In genomic region chr2:113072584-113072983, GRCh38 we compare ENCODE assay signal across 20 cellular contexts. TPM values are rescaled to one million over a fixed set of nuclear protein-coding genes. Genes with fewer than 3 reads are reported as not detected.
"Had no signal": no experiment of that assay in that cellular context is flagged by ENCODE, and none has a peak within 500 bp of the region (broad histone marks: within the 10 kb centered on the region; RNA-seq: fewer than 3 reads in every experiment).

No MANE protein-coding gene starts in this region.

- ATAC-seq: activated CD8-positive, alpha-beta T cell treated with anti-CD3 and anti-CD28 coated beads, Interleukin-2, amount 10 ng/mL, durations not matched to agents 7 days and 5 days; left ventricle myocardium superior; natural killer cell treated with Interleukin-12 subunit alpha and Interleukin-12 subunit beta and Interleukin-15 and Interleukin-18, amount 100 ng/mL, for 72 hours; stimulated activated naive B cell treated with anti-CD40 and anti-IgM and Interleukin-4, amounts not matched to agents 10 μg/mL and 1 μg/mL and 100 μg/mL, for 72 hours; T-cell had no signal

- FAIRE-seq: TTC549 had no signal

- H3K4me3 ChIP-seq: heart right ventricle, thoracic aorta had no signal

- H3K27ac ChIP-seq: heart right ventricle, thoracic aorta had no signal

- H3K9me3 ChIP-seq: heart right ventricle, thoracic aorta had no signal

- DNase-seq: activated CD4-positive, alpha-beta T cell treated with anti-CD3 and anti-CD28 coated beads for 1 hour; activated CD4-positive, alpha-beta T cell treated with anti-CD3 and anti-CD28 coated beads, Interleukin-2, amount 50 U/mL, for 1 hour; activated CD8-positive, alpha-beta T cell treated with anti-CD3 and anti-CD28 coated beads, Interleukin-2, amount 10 ng/mL, durations not matched to agents 7 days and 5 days; activated gamma-delta T cell; aorta; central memory CD4-positive, alpha-beta T cell; dermis blood vessel endothelial cell; effector CD8-positive, alpha-beta T cell; heart right ventricle; kidney glomerular epithelial cell; left ventricle myocardium superior; retina; stimulated activated CD4-positive, alpha-beta T cell treated with anti-CD3 and anti-CD28 coated beads, Interleukin-2, amount 100 ng/mL, for 48 hours; stimulated activated CD8-positive, alpha-beta memory T cell treated with anti-CD3 and anti-CD28 coated beads, Interleukin-4, amount 100 ng/mL, for 48 hours; stimulated activated naive B cell treated with anti-CD40 and anti-IgM and Interleukin-4, amounts not matched to agents 10 μg/mL and 1 μg/mL and 100 μg/mL, for 72 hours; T-cell had no signal

RNA-seq across cellular contexts. Expression of gene IL1F10, which starts 4.8 kb away (rescaled TPM):
- polyA plus RNA-seq: adipose tissue, aorta, heart right ventricle had no signal

RNA-seq across cellular contexts. Expression of gene IL36RN, which starts 13.6 kb away (rescaled TPM):
- polyA plus RNA-seq: aorta, heart right ventricle had no signal

RNA-seq across cellular contexts. Expression of gene IL36B, which starts 19.9 kb away (rescaled TPM):
- polyA plus RNA-seq: adipose tissue, aorta, heart right ventricle had no signal
